Comparison of ENCODE assay signal across 15 cellular contexts in genomic region chr11:86558841-86559240, GRCh38.
A peak's percentile ranks its signal among the peaks of the same experiment; 100 is the strongest.
DNase-seq lines count a peak whose midpoint lies in the region; ATAC-seq and TF ChIP-seq lines count a peak whose summit lies in the region.
"Had no signal": no experiment of that assay in that cellular context is flagged by ENCODE, and none has a peak within 500 bp of the region (broad histone marks: within the 10 kb centered on the region; RNA-seq: fewer than 3 reads in every experiment).

No MANE protein-coding gene starts in this region.

- H3K4me2 ChIP-seq in GM23248 (ENCODE audit: unreplicated experiment): peak overlapping the region; percentile 34
- H3K4me2 ChIP-seq: SK-N-SH had no signal

- H3K27me3 ChIP-seq in GM23248 (replicated peaks; ENCODE audit: insufficient read depth): no peaks in the 10 kb centered on the region
- H3K27me3 ChIP-seq in brain microvascular endothelial cell (replicated peaks): no peaks in the 10 kb centered on the region
- H3K27me3 ChIP-seq in lower lobe of right lung (ENCODE audit: low read depth): no peaks in the 10 kb centered on the region
- no peaks in the 10 kb centered on the region for H3K27me3 ChIP-seq in colonic mucosa

- DNase-seq in GM23248 (no peak), brain microvascular endothelial cell (no peak), lower lobe of right lung (no peak), hypothalamus (lab: John Stamatoyannopoulos, UW) (no peak), colonic mucosa (no peak)
- DNase-seq in stimulated activated CD4-positive, alpha-beta T cell treated with anti-CD3 and anti-CD28 coated beads, Interleukin-4, amount 100 ng/mL, for 4 hours: no peak
- DNase-seq in stimulated activated naive CD4-positive, alpha-beta T cell (lab: John Stamatoyannopoulos, UW): no peak
- DNase-seq: activated CD4-positive, alpha-beta T cell treated with anti-CD3 and anti-CD28 coated beads, Interleukin-2, amount 50 U/mL, for 48 hours; amniotic stem cell; KBM-7; NCI-H345; occipital lobe; SK-N-SH had no signal

- 95 to 98% methylated on average over 2 of the region's 2 CpGs for WGBS in GM23248 (ENCODE audit: low coverage in 1 of 2, low lambda C conversion rate in 2 of 2, missing lambda C conversion rate in 2 of 2), 2 experiments

- H3K27ac ChIP-seq in GM23248: peak overlapping the region; percentile 50
- peak overlapping the region; percentile 93 for H3K27ac ChIP-seq in brain microvascular endothelial cell
- H3K27ac ChIP-seq in lower lobe of right lung: peak overlapping the region; percentile 70
- peak overlapping the region in 15 of 21 experiments; percentile 5 to 84 (median 57) for H3K27ac ChIP-seq in skin epidermis
- H3K27ac ChIP-seq in colonic mucosa: no peak overlapping the region

- no peaks in the 10 kb centered on the region for H3K9me2 ChIP-seq in GM23248 (ENCODE audit: insufficient read depth)
- H3K9me2 ChIP-seq: SK-N-SH had no signal

- H3K36me3 ChIP-seq in GM23248 (ENCODE audit: low read depth) (no peaks in the 10 kb centered on the region), brain microvascular endothelial cell (replicated peaks) (no peaks in the 10 kb centered on the region), lower lobe of right lung (no peaks in the 10 kb centered on the region), colonic mucosa (no peaks in the 10 kb centered on the region)
- H3K36me3 ChIP-seq: thoracic aorta had no signal

- no peaks in the 10 kb centered on the region for H4K20me1 ChIP-seq in GM23248 (ENCODE audit: insufficient read depth)

- peaks cover 29% of the 10 kb centered on the region; the same call in 1 of the 2 replicates for H3F3A ChIP-seq in GM23248 (ENCODE audit: insufficient read depth)

- ATAC-seq in lower lobe of right lung: no peak

- intact Hi-C loops in lower lobe of right lung (cut with DNase I): no loop called here
- intact Hi-C loops in colonic mucosa (cut with DNase I): no loop called here

- TF ChIP-seq CTCF in brain microvascular endothelial cell (IDR thresholded peaks at IDR 0.05; ENCODE audit: low read depth, low read length, missing control alignments) (no peak), lower lobe of right lung (IDR thresholded peaks at IDR 0.05) (no peak), colonic mucosa (IDR thresholded peaks at IDR 0.05) (no peak)

- no peaks in the 10 kb centered on the region for H3K79me2 ChIP-seq in GM23248 (ENCODE audit: insufficient read depth)

- H3K4me1 ChIP-seq in GM23248 (ENCODE audit: insufficient read depth) (peaks cover 31% of the 10 kb centered on the region), lower lobe of right lung (peaks cover 25% of the 10 kb centered on the region), colonic mucosa (no peaks in the 10 kb centered on the region)

- H3K4me3 ChIP-seq in GM23248 (no peak overlapping the region), brain microvascular endothelial cell (ENCODE audit: low read depth, low read length) (no peak overlapping the region), lower lobe of right lung (no peak overlapping the region), skin epidermis (no peak overlapping the region), colonic mucosa (no peak overlapping the region)
- H3K4me3 ChIP-seq: thoracic aorta had no signal

- in situ Hi-C loops in GM23248 (cut with MboI) (no loop called here), brain microvascular endothelial cell (cut with HindIII; ENCODE audit: low pct_ligation_motif_present, low sequenced_read_pairs) (no loop called here)

- H3K9me3 ChIP-seq in GM23248 (ENCODE audit: low read depth): no peaks in the 10 kb centered on the region
- no peaks in the 10 kb centered on the region for H3K9me3 ChIP-seq in lower lobe of right lung
- no peaks in the 10 kb centered on the region for H3K9me3 ChIP-seq in colonic mucosa
- H3K9me3 ChIP-seq: thoracic aorta had no signal

- no peak overlapping the region for H2AFZ ChIP-seq in GM23248

- H3K9ac ChIP-seq in GM23248: no peak overlapping the region
- H3K9ac ChIP-seq in colonic mucosa (ENCODE audit: low read depth in 2 of 2, low read length in 2 of 2): no peak overlapping the region
- H3K9ac ChIP-seq: SK-N-SH had no signal
